In genomic region chr4:99324978-99325377, GRCh38 we compare ENCODE assay signal across 12 cellular contexts. TPM values are rescaled to one million over a fixed set of nuclear protein-coding genes. Genes with fewer than 3 reads are reported as not detected.
DNase-seq lines count a peak whose midpoint lies in the region; ATAC-seq and TF ChIP-seq lines count a peak whose summit lies in the region.
"Had no signal": no experiment of that assay in that cellular context is flagged by ENCODE, and none has a peak within 500 bp of the region (broad histone marks: within the 10 kb centered on the region; RNA-seq: fewer than 3 reads in every experiment).

No MANE protein-coding gene starts in this region.

- H3K36me3 Mint-ChIP-seq in immature natural killer cell: no peaks in the 10 kb centered on the region

- no peak overlapping the region for H3K4me3 Mint-ChIP-seq in immature natural killer cell
- H3K4me3 Mint-ChIP-seq: activated CD8-positive, alpha-beta T cell treated with anti-CD3 and anti-CD28 coated beads for 36 hours had no signal

- H3K27me3 ChIP-seq in body of pancreas: no peaks in the 10 kb centered on the region
- H3K27me3 ChIP-seq in right atrium auricular region: no peaks in the 10 kb centered on the region
- H3K27me3 ChIP-seq in dorsolateral prefrontal cortex: peaks cover 0 to 3% (median 0%) of the 10 kb centered on the region in 45 donors
- H3K27me3 ChIP-seq: BLaER1 had no signal

- no peak overlapping the region for H3K4me3 ChIP-seq in body of pancreas
- no peak overlapping the region for H3K4me3 ChIP-seq in right atrium auricular region
- no peak overlapping the region for H3K4me3 ChIP-seq in dorsolateral prefrontal cortex
- H3K4me3 ChIP-seq: BLaER1 had no signal

- no peaks in the 10 kb centered on the region for H3K9me3 Mint-ChIP-seq in immature natural killer cell
- H3K9me3 Mint-ChIP-seq: activated CD8-positive, alpha-beta T cell treated with anti-CD3 and anti-CD28 coated beads for 36 hours had no signal

- peak; percentile 73 for ATAC-seq in body of pancreas
- no peak for ATAC-seq in HG02884 (IDR thresholded peaks at IDR 0.05; ENCODE audit: unreplicated experiment)
- ATAC-seq: activated CD8-positive, alpha-beta T cell treated with anti-CD3 and anti-CD28 coated beads for 36 hours had no signal

- intact Hi-C loops in body of pancreas (cut with DNase I) (no loop called here), dorsolateral prefrontal cortex (cut with DNase I) (no loop called here)

- TF ChIP-seq CTCF in body of pancreas (IDR thresholded peaks at IDR 0.05): no peak
- TF ChIP-seq CTCF in right atrium auricular region (IDR thresholded peaks at IDR 0.05): no peak
- no peak for TF ChIP-seq CTCF in dorsolateral prefrontal cortex (IDR thresholded peaks at IDR 0.05 in 54 of 56, conservative IDR thresholded peaks at IDR 0.05 in 2 of 56; ENCODE audit: low read depth in 1 of 56, partially characterized antibody in 56 of 56)

- H3K4me1 ChIP-seq in body of pancreas (peaks cover 35% of the 10 kb centered on the region), right atrium auricular region (peaks cover 0 to 16% of the 10 kb centered on the region in 2 donors)
- H3K4me1 ChIP-seq: BLaER1 had no signal

- no peaks in the 10 kb centered on the region for H3K4me1 Mint-ChIP-seq in immature natural killer cell

- 9 to 20% methylated on average over 3 of the region's 3 CpGs for WGBS in body of pancreas, 2 donors

- H3K9me3 ChIP-seq in body of pancreas: peaks cover 0 to 7% (median 0%) of the 10 kb centered on the region in 3 donors
- H3K9me3 ChIP-seq in right atrium auricular region: peaks cover 0 to 10% of the 10 kb centered on the region in 2 donors

- DNase-seq in Ammon's horn (ENCODE audit: low spot score) (peak; percentile 67), body of pancreas (peak; percentile 50 to 69 (median 62)), right atrium auricular region (ENCODE audit: low spot score) (peak; percentile 80), renal cortical epithelial cell (ENCODE audit: low read depth) (peak; percentile 16), putamen (ENCODE audit: low spot score) (no peak), immature natural killer cell (no peak), dorsolateral prefrontal cortex (no peak)
- DNase-seq: activated CD8-positive, alpha-beta T cell treated with anti-CD3 and anti-CD28 coated beads for 36 hours; NCI-H345 had no signal

- no peaks in the 10 kb centered on the region for H3K36me3 ChIP-seq in body of pancreas (replicated peaks in 1 of 2; ENCODE audit: insufficient read depth in 1 of 2, low read depth in 2 of 2)
- H3K36me3 ChIP-seq in right atrium auricular region: no peaks in the 10 kb centered on the region
- H3K36me3 ChIP-seq: BLaER1 had no signal

- peaks cover 0 to 2% (median 2%) of the 10 kb centered on the region in 3 donors for H3K27me3 Mint-ChIP-seq in immature natural killer cell (ENCODE audit: low read depth in 3 of 3)

- no peak overlapping the region for H3K27ac Mint-ChIP-seq in immature natural killer cell
- H3K27ac Mint-ChIP-seq: activated CD8-positive, alpha-beta T cell treated with anti-CD3 and anti-CD28 coated beads for 36 hours had no signal

- no peak for TF ChIP-seq POLR2A in body of pancreas (IDR thresholded peaks at IDR 0.05)

- H3K27ac ChIP-seq in body of pancreas (peak overlapping the region in 1 of 4 donors; percentile 11), right atrium auricular region (peak overlapping the region; percentile 75 to 83), dorsolateral prefrontal cortex (peak overlapping the region in 13 of 59 donors; percentile 7 to 72 (median 47))
- H3K27ac ChIP-seq: BLaER1 had no signal

RNA-seq across cellular contexts. Expression of gene ADH1B, which starts 3.8 kb away (rescaled TPM):
- total RNA-seq in body of pancreas (100 to 1,000 TPM; 134 to 306 TPM), right atrium auricular region (100 to 1,000 TPM; 111 to 477 TPM), renal cortical epithelial cell (not detected in 2 replicates), dorsolateral prefrontal cortex (10 to 100 TPM in 13 of 120 experiments, 1 to 10 TPM in 99, under 1 TPM in 8; 0.48 to 58.9 (median 3.5) TPM)
- polyA plus RNA-seq in immature natural killer cell: not detected
- total RNA-seq: activated CD8-positive, alpha-beta T cell treated with anti-CD3 and anti-CD28 coated beads for 36 hours; glomerular endothelial cell had no signal

RNA-seq across cellular contexts. Expression of gene ADH1C, which starts 27.6 kb away (rescaled TPM):
- total RNA-seq in body of pancreas: 10 to 100 TPM; 10.9 to 38.9 TPM
- 10 to 100 TPM in 1 of 2 donors, 1 to 10 TPM in 1; 4.9 to 12.0 TPM for total RNA-seq in right atrium auricular region
- total RNA-seq in renal cortical epithelial cell: 0.35 TPM in 1 of 2 replicates, not detected in the other
- polyA plus RNA-seq in immature natural killer cell: not detected
- total RNA-seq in dorsolateral prefrontal cortex: under 1 TPM in 7 of 120 experiments, not detected in 113; 0.38 to 0.69 (median 0.50) TPM
- total RNA-seq: activated CD8-positive, alpha-beta T cell treated with anti-CD3 and anti-CD28 coated beads for 36 hours; glomerular endothelial cell had no signal

RNA-seq across cellular contexts. Expression of gene ADH1A, which starts 34.2 kb away (rescaled TPM):
- total RNA-seq in body of pancreas: under 1 TPM in 1 of 2 donors, not detected in 1; 0.26 TPM
- not detected for total RNA-seq in right atrium auricular region
- total RNA-seq in renal cortical epithelial cell: not detected in 2 replicates
- polyA plus RNA-seq in immature natural killer cell: not detected
- not detected for total RNA-seq in dorsolateral prefrontal cortex
- total RNA-seq: activated CD8-positive, alpha-beta T cell treated with anti-CD3 and anti-CD28 coated beads for 36 hours; glomerular endothelial cell had no signal

Comparison
In these comparisons a context has a peak if more than half of its experiments do, and no peak if none do; other contexts are left out.
1. DNase-seq: peak in Ammon's horn (single experiment), body of pancreas (4 of 4), right atrium auricular region (single experiment) and renal cortical epithelial cell (single experiment); none in putamen (single experiment), immature natural killer cell (0 of 3) and dorsolateral prefrontal cortex (0 of 10).